In genomic region chr1:158120254-158120653, GRCh38 we compare ENCODE assay signal across 2 cellular contexts.
TF ChIP-seq lines count a peak whose summit lies in the region.

No MANE protein-coding gene starts in this region.

TF ChIP-seq in GM23338, 12 proteins besides CTCF, POLR2A, EP300 and RAD21:
- no peak for TF ChIP-seq NANOG (IDR thresholded peaks at IDR 0.05; ENCODE audit: borderline replicate concordance)
- TF ChIP-seq POLR2AphosphoS5 (IDR thresholded peaks at IDR 0.05; ENCODE audit: low read depth) = no peak
- TF ChIP-seq, protein P1, sequence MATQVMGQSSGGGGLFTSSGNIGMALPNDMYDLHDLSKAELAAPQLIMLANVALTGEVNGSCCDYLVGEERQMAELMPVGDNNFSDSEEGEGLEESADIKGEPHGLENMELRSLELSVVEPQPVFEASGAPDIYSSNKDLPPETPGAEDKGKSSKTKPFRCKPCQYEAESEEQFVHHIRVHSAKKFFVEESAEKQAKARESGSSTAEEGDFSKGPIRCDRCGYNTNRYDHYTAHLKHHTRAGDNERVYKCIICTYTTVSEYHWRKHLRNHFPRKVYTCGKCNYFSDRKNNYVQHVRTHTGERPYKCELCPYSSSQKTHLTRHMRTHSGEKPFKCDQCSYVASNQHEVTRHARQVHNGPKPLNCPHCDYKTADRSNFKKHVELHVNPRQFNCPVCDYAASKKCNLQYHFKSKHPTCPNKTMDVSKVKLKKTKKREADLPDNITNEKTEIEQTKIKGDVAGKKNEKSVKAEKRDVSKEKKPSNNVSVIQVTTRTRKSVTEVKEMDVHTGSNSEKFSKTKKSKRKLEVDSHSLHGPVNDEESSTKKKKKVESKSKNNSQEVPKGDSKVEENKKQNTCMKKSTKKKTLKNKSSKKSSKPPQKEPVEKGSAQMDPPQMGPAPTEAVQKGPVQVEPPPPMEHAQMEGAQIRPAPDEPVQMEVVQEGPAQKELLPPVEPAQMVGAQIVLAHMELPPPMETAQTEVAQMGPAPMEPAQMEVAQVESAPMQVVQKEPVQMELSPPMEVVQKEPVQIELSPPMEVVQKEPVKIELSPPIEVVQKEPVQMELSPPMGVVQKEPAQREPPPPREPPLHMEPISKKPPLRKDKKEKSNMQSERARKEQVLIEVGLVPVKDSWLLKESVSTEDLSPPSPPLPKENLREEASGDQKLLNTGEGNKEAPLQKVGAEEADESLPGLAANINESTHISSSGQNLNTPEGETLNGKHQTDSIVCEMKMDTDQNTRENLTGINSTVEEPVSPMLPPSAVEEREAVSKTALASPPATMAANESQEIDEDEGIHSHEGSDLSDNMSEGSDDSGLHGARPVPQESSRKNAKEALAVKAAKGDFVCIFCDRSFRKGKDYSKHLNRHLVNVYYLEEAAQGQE (IDR thresholded peaks at IDR 0.05; ENCODE audit: unreplicated experiment) = no peak
- TF ChIP-seq CREB1 (CRISPR knock-in tag; IDR thresholded peaks at IDR 0.05; ENCODE audit: low read depth) = no peak
- no peak for TF ChIP-seq JUNB (IDR thresholded peaks at IDR 0.05; ENCODE audit: unreplicated experiment)
- no peak for TF ChIP-seq ZNF331 (CRISPR knock-in tag; IDR thresholded peaks at IDR 0.05; ENCODE audit: low read depth)
- TF ChIP-seq STAT1 (IDR thresholded peaks at IDR 0.05; ENCODE audit: unreplicated experiment) = no peak
- TF ChIP-seq ZNF462 (CRISPR knock-in tag; IDR thresholded peaks at IDR 0.05) = no peak
- TF ChIP-seq ETS1 (IDR thresholded peaks at IDR 0.05) = no peak
- TF ChIP-seq ZNF114 (CRISPR knock-in tag; IDR thresholded peaks at IDR 0.05) = no peak
- no peak for TF ChIP-seq EZH2phosphoT487 (IDR thresholded peaks at IDR 0.05; ENCODE audit: unreplicated experiment)
- TF ChIP-seq EZH2 (IDR thresholded peaks at IDR 0.05; ENCODE audit: low read depth, unreplicated experiment) = no peak

TF ChIP-seq in H1, 55 proteins besides CTCF, POLR2A, EP300 and RAD21:
- no peak for TF ChIP-seq TCF12 (IDR thresholded peaks at IDR 0.05; ENCODE audit: low read depth, low read length)
- TF ChIP-seq SRF (IDR thresholded peaks at IDR 0.05; ENCODE audit: low read depth, low read length) = no peak
- no peak for TF ChIP-seq RBBP5 (IDR thresholded peaks at IDR 0.05; ENCODE audit: borderline replicate concordance, low read depth, low read length)
- TF ChIP-seq NANOG (IDR thresholded peaks at IDR 0.05; ENCODE audit: insufficient read depth, low read depth, low read length, poor library complexity, severe bottlenecking) = no peak
